19 cellular contexts compared by ENCODE assay signal in genomic region chr2:21773168-21773567, GRCh38.
DNase-seq lines count a peak whose midpoint lies in the region; TF ChIP-seq lines count a peak whose summit lies in the region.
"Had no signal": no experiment of that assay in that cellular context is flagged by ENCODE, and none has a peak within 500 bp of the region (broad histone marks: within the 10 kb centered on the region; RNA-seq: fewer than 3 reads in every experiment).

No MANE protein-coding gene starts in this region.

- TF ChIP-seq CTCF in brain microvascular endothelial cell (IDR thresholded peaks at IDR 0.05; ENCODE audit: low read depth, low read length, missing control alignments), result no peak
- no peak for TF ChIP-seq CTCF in type B pancreatic cell (conservative IDR thresholded peaks at IDR 0.05)

- H3K27me3 ChIP-seq in BLaER1 (no peaks in the 10 kb centered on the region), brain microvascular endothelial cell (replicated peaks) (no peaks in the 10 kb centered on the region), skeletal muscle satellite cell (ENCODE audit: control insufficient read depth, insufficient read depth, low read length) (no peaks in the 10 kb centered on the region)

- H4K20me1 ChIP-seq in BLaER1, result no peaks in the 10 kb centered on the region

- no peaks in the 10 kb centered on the region for H3K9me3 Mint-ChIP-seq in type B pancreatic cell

- no peaks in the 10 kb centered on the region for H3K36me3 ChIP-seq in BLaER1
- no peaks in the 10 kb centered on the region for H3K36me3 ChIP-seq in brain microvascular endothelial cell (replicated peaks)
- H3K36me3 ChIP-seq in skeletal muscle satellite cell (ENCODE audit: insufficient read depth, low read length), result no peaks in the 10 kb centered on the region

- in situ Hi-C loops in brain microvascular endothelial cell (cut with HindIII; ENCODE audit: low pct_ligation_motif_present, low sequenced_read_pairs), result no loop called here

- DNase-seq in HCEC 1CT (peak; percentile 19), brain microvascular endothelial cell (no peak), NCI-H446 (lab: John Stamatoyannopoulos, UW) (no peak), C1 segment of cervical spinal cord (lab: John Stamatoyannopoulos, UW) (no peak), type B pancreatic cell (ENCODE audit: extremely low spot score, unreplicated experiment) (no peak)
- DNase-seq: KG1, NCI-H1105 treated with DMSO at 0.1 percent for 48 hours, NCI-H1694 treated with DMSO at 0.1 percent for 48 hours, NCI-H2107, NCI-H2227 treated with DMSO at 0.1 percent for 48 hours, NCI-H526, PC-3, RPMI8226, SIG-M5 had no signal

- no peaks in the 10 kb centered on the region for H3K27me3 Mint-ChIP-seq in type B pancreatic cell

- H3K4me1 ChIP-seq in BLaER1 (peaks cover 55% of the 10 kb centered on the region), skeletal muscle satellite cell (ENCODE audit: control insufficient read depth, insufficient read depth, low read length) (peaks cover 36% of the 10 kb centered on the region)
- H3K4me1 ChIP-seq: A549 had no signal

- H3K4me2 ChIP-seq in BLaER1 (peak overlapping the region; percentile 77; the same call in 1 of the 2 replicates), skeletal muscle satellite cell (ENCODE audit: low read length) (peak overlapping the region; percentile 72)
- H3K4me2 ChIP-seq: A549 had no signal

- H3K9me3 ChIP-seq in BLaER1 (no peaks in the 10 kb centered on the region), skeletal muscle satellite cell (replicated peaks; ENCODE audit: low read length) (no peaks in the 10 kb centered on the region)
- H3K9me3 ChIP-seq: A549 had no signal

- H3K9ac ChIP-seq in BLaER1 (no peak overlapping the region), skeletal muscle satellite cell (ENCODE audit: low read depth, low read length) (peak overlapping the region; percentile 62)

- H3K27ac ChIP-seq in BLaER1, result no peak overlapping the region
- peak overlapping the region; percentile 25 for H3K27ac ChIP-seq in brain microvascular endothelial cell
- H3K27ac ChIP-seq: A549, C4-2B had no signal

- no peak overlapping the region for H3K4me3 ChIP-seq in BLaER1
- H3K4me3 ChIP-seq in brain microvascular endothelial cell (ENCODE audit: low read depth, low read length), result no peak overlapping the region
- H3K4me3 ChIP-seq in skeletal muscle satellite cell (ENCODE audit: low read length), result peak overlapping the region; percentile 18
- H3K4me3 ChIP-seq: A549 had no signal

- H3K4me1 Mint-ChIP-seq in type B pancreatic cell (ENCODE audit: unreplicated experiment), result no peaks in the 10 kb centered on the region

- H3K4me3 Mint-ChIP-seq in type B pancreatic cell, result no peak overlapping the region
- H3K4me3 Mint-ChIP-seq: HFFc6 had no signal

- H3K27ac Mint-ChIP-seq in type B pancreatic cell, result no peak overlapping the region
- H3K27ac Mint-ChIP-seq: HFFc6 had no signal

- no peaks in the 10 kb centered on the region for H3K36me3 Mint-ChIP-seq in type B pancreatic cell
